21 cellular contexts compared by ENCODE assay signal in genomic region chr3:1513662-1514061, GRCh38.
A peak's percentile ranks its signal among the peaks of the same experiment; 100 is the strongest.
DNase-seq lines count a peak whose midpoint lies in the region; TF ChIP-seq lines count a peak whose summit lies in the region.
"Had no signal": no experiment of that assay in that cellular context is flagged by ENCODE, and none has a peak within 500 bp of the region (broad histone marks: within the 10 kb centered on the region; RNA-seq: fewer than 3 reads in every experiment).

No MANE protein-coding gene starts in this region.

- no peak overlapping the region for H3K27ac ChIP-seq in neural progenitor cell
- H3K27ac ChIP-seq: GM23248, HL-60 had no signal

- H3K36me3 ChIP-seq in H7 (replicated peaks; ENCODE audit: control insufficient read depth, insufficient read depth, low read length) (no peaks in the 10 kb centered on the region), NT2/D1 (ENCODE audit: insufficient read depth, insufficient read length, low read length) (no peaks in the 10 kb centered on the region), neural progenitor cell (no peaks in the 10 kb centered on the region)
- H3K36me3 ChIP-seq: BE2C had no signal

- no peaks in the 10 kb centered on the region for H3K27me3 ChIP-seq in H7 (ENCODE audit: control insufficient read depth, insufficient read depth, low read length)
- no peaks in the 10 kb centered on the region for H3K27me3 ChIP-seq in NT2/D1 (ENCODE audit: insufficient read depth, insufficient read length)
- H3K27me3 ChIP-seq in neural progenitor cell = no peaks in the 10 kb centered on the region
- H3K27me3 ChIP-seq: BE2C had no signal

- no peak overlapping the region for H3K4me2 ChIP-seq in neural progenitor cell

- H2AFZ ChIP-seq in neural progenitor cell (replicated peaks) = peak overlapping the region; percentile 76
- H2AFZ ChIP-seq: GM23248 had no signal

- H3K27me3 Mint-ChIP-seq in neural progenitor cell (ENCODE audit: insufficient read depth, low read depth) = no peaks in the 10 kb centered on the region
- H3K27me3 Mint-ChIP-seq: CD4-positive, CD25-positive, alpha-beta regulatory T cell; CD8-positive, alpha-beta memory T cell had no signal

- H3K36me3 Mint-ChIP-seq in neural progenitor cell = no peaks in the 10 kb centered on the region
- H3K36me3 Mint-ChIP-seq: CD4-positive, CD25-positive, alpha-beta regulatory T cell; CD8-positive, alpha-beta memory T cell had no signal

- no peaks in the 10 kb centered on the region for H3K4me1 Mint-ChIP-seq in neural progenitor cell
- H3K4me1 Mint-ChIP-seq: CD4-positive, CD25-positive, alpha-beta regulatory T cell; CD8-positive, alpha-beta memory T cell had no signal

- no peak overlapping the region for H3K4me3 Mint-ChIP-seq in neural progenitor cell
- H3K4me3 Mint-ChIP-seq: CD4-positive, CD25-positive, alpha-beta regulatory T cell; CD8-positive, alpha-beta memory T cell had no signal

- no peaks in the 10 kb centered on the region for H3K4me1 ChIP-seq in NT2/D1 (ENCODE audit: insufficient read depth, insufficient read length)
- H3K4me1 ChIP-seq in neural progenitor cell = no peaks in the 10 kb centered on the region

- no peaks in the 10 kb centered on the region for H3K9me3 ChIP-seq in NT2/D1 (ENCODE audit: insufficient read depth, low read length)
- no peaks in the 10 kb centered on the region for H3K9me3 ChIP-seq in neural progenitor cell (ENCODE audit: low read depth)
- H3K9me3 ChIP-seq: BE2C had no signal

- TF ChIP-seq CTCF in neural progenitor cell (IDR thresholded peaks at IDR 0.05) = no peak

- H4K20me1 ChIP-seq in neural progenitor cell (ENCODE audit: low read depth) = no peaks in the 10 kb centered on the region

- no peak overlapping the region for H3K27ac Mint-ChIP-seq in neural progenitor cell
- H3K27ac Mint-ChIP-seq: CD4-positive, CD25-positive, alpha-beta regulatory T cell; CD8-positive, alpha-beta memory T cell had no signal

- H3K9ac ChIP-seq in NT2/D1 (ENCODE audit: insufficient read length, low read depth) (no peak overlapping the region), neural progenitor cell (no peak overlapping the region)
- H3K9ac ChIP-seq: GM23248 had no signal

- H3K79me2 ChIP-seq in neural progenitor cell (ENCODE audit: low read depth) = no peaks in the 10 kb centered on the region

- H3K4me3 ChIP-seq in H7 (ENCODE audit: insufficient read depth, low read depth, low read length) = no peak overlapping the region
- no peak overlapping the region for H3K4me3 ChIP-seq in NT2/D1 (ENCODE audit: insufficient read length, low read depth)
- H3K4me3 ChIP-seq in neural progenitor cell = no peak overlapping the region
- H3K4me3 ChIP-seq: GM12878, GM23248 had no signal

- H3K9me3 Mint-ChIP-seq in neural progenitor cell = no peaks in the 10 kb centered on the region

- DNase-seq in H7 (peak; percentile 15), NT2/D1 (ENCODE audit: low read depth, low spot score) (peak; percentile 54), islet precursor cell (peak; percentile 50), neural progenitor cell (ENCODE audit: low spot score) (no peak), GOT3 (lab: John Stamatoyannopoulos, UW) (no peak), occipital lobe (lab: John Stamatoyannopoulos, UW) (no peak)
- no peak for DNase-seq in stimulated activated CD4-positive, alpha-beta T cell treated with anti-CD3 and anti-CD28 coated beads, Interleukin-4, amount 100 ng/mL, for 24 hours
- DNase-seq: BE2C; C1 segment of cervical spinal cord; CD4-positive, CD25-positive, alpha-beta regulatory T cell; CD8-positive, alpha-beta memory T cell; COR-L47; DMS 273 treated with DMSO at 0.1 percent for 48 hours; DMS53; DND-41; EL; GM23248; HCEC 1CT; KG1 had no signal

- H3F3A ChIP-seq in neural progenitor cell (ENCODE audit: low read depth) = no peaks in the 10 kb centered on the region

Comparison
In these comparisons a context has a peak if more than half of its experiments do, and no peak if none do; other contexts are left out.
1. DNase-seq: peak in H7 (single experiment), NT2/D1 (single experiment) and islet precursor cell (single experiment); none in neural progenitor cell (single experiment), GOT3 (single experiment), stimulated activated CD4-positive, alpha-beta T cell treated with anti-CD3 and anti-CD28 coated beads, Interleukin-4, amount 100 ng/mL, for 24 hours (single experiment) and occipital lobe (single experiment).